ENCODE assay signal across 27 cellular contexts in the genomic region with DNA sequence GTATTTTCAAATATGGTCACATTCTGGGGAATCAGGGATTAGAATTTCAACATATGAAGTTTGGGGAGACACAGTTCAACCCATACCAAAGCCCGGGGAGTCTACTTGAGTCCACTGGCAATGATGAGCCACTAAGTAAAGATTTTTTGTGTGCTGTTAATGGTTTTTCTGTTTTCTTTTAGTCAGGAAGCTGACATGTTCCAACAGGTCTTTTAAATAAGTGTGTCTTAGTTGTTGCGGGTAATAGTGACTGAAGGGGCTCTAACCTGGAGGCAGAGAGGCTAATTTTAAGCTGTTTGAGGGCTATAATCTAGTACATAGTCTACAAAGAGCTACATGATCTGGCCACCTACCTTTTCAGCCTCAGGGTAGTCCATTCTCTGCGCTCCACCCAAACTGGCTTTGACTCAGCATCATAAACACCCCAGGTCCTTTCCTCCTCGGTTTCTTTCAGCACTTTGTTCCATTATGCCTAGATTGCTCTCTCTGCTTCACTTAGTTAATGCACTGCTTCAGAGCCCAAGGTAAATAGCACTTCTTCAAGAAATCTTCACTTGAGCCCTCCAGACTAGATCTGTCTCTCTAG. TPM values are rescaled to one million over a fixed set of nuclear protein-coding genes. Genes with fewer than 3 reads are reported as not detected.
A peak's percentile ranks its signal among the peaks of the same experiment; 100 is the strongest.
DNase-seq lines count a peak whose midpoint lies in the region; ATAC-seq, FAIRE-seq and TF ChIP-seq lines count a peak whose summit lies in the region.
"Had no signal": no experiment of that assay in that cellular context is flagged by ENCODE, and none has a peak within 500 bp of the region (broad histone marks: within the 10 kb centered on the region; RNA-seq: fewer than 3 reads in every experiment).

No MANE protein-coding gene starts in this region.

- no peak for TF ChIP-seq RAD21 in H1 (IDR thresholded peaks at IDR 0.05 in 1 of 2, conservative IDR thresholded peaks at IDR 0.05 in 1 of 2; ENCODE audit: low read depth in 2 of 2, low read length in 2 of 2)

- no peak overlapping the region for H2BK15ac ChIP-seq in H1 (ENCODE audit: low read length)

- CTCF ChIA-PET in H1 (lab: Charles Lee; ENCODE audit: partially characterized antibody) = no interaction called here

- H3K27me3 ChIP-seq in H1 (replicated peaks in 1 of 4; ENCODE audit: control insufficient read depth in 3 of 4, extremely low read depth in 1 of 4, insufficient read depth in 3 of 4, low read length in 3 of 4) = no peaks in the 10 kb centered on the region
- H3K27me3 ChIP-seq: MG63 had no signal

- no peaks in the 10 kb centered on the region for H3K79me1 ChIP-seq in H1 (ENCODE audit: low read depth, low read length)

- H3K18ac ChIP-seq in H1 (ENCODE audit: extremely low read depth, low read length) = no peak overlapping the region

- no peak overlapping the region for H3K4ac ChIP-seq in H1 (replicated peaks; ENCODE audit: insufficient read length, low read depth, low read length)

- 92% methylated on average over 4 of the region's 4 CpGs; no CpG with 5 or more reads in 1 of the 2 experiments for WGBS in H1 (ENCODE audit: extremely low coverage in 1 of 2, insufficient coverage in 1 of 2, insufficient read length in 1 of 2, insufficient replicate concordance in 2 of 2, low coverage in 1 of 2, low lambda C conversion rate in 2 of 2, missing lambda C conversion rate in 1 of 2), 2 experiments

- no peaks in the 10 kb centered on the region for H3K9me3 ChIP-seq in H1 (ENCODE audit: insufficient read depth in 2 of 2, low read depth in 1 of 2, low read length in 1 of 2)
- no peaks in the 10 kb centered on the region for H3K9me3 ChIP-seq in mucosa of descending colon
- H3K9me3 ChIP-seq: Caco-2, MG63 had no signal

- no peak overlapping the region for H3K27ac ChIP-seq in H1 (ENCODE audit: low read depth, low read length)
- H3K27ac ChIP-seq: 22Rv1, C4-2B, PC-9 had no signal

- H3K36me3 ChIP-seq in H1 (ENCODE audit: control insufficient read depth in 2 of 4, insufficient read depth in 4 of 4, low read length in 3 of 4) = no peaks in the 10 kb centered on the region
- H3K36me3 ChIP-seq in mucosa of descending colon (ENCODE audit: low read depth) = no peaks in the 10 kb centered on the region
- H3K36me3 ChIP-seq: MG63 had no signal

- no peak for TF ChIP-seq EP300 in H1 (IDR thresholded peaks at IDR 0.05; ENCODE audit: borderline replicate concordance in 1 of 2, low read depth in 2 of 2, low read length in 2 of 2)

- DNase-seq in NCI-H1105 treated with DMSO at 0.1 percent for 48 hours (lab: John Stamatoyannopoulos, UW) (peak; percentile 10), NCI-H1105 (lab: John Stamatoyannopoulos, UW) (no peak), NCI-H69 (lab: John Stamatoyannopoulos, UW) (peak; percentile 91), H1 (ENCODE audit: low read depth in 1 of 2, low spot score in 2 of 2) (no peak), mucosa of descending colon (no peak), H54 (ENCODE audit: insufficient read length, low spot score) (no peak), NOMO-1 treated with dmso at 0.1 percent for 144 hours (lab: John Stamatoyannopoulos, UW; ENCODE audit: unreplicated experiment) (no peak)
- DNase-seq: Caco-2; CD8-positive, alpha-beta T cell; DND-41; H7; KBM-7; MG63; NCI-H1694 treated with DMSO at 0.1 percent for 48 hours; NCI-H2081; NCI-H2171 treated with DMSO at 0.1 percent for 48 hours; NCI-H345; NCI-H510A treated with DMSO at 0.1 percent for 48 hours; NCI-H82; NK-92 treated with Interleukin-12 subunit alpha and Interleukin-12 subunit beta, amount 100 ng/mL, for 24 hours; PC-9; SHP77 treated with DMSO at 0.1 percent for 48 hours had no signal

- no peaks in the 10 kb centered on the region for H3K23me2 ChIP-seq in H1 (ENCODE audit: low read depth, low read length)

- H3K4me3 ChIP-seq in H1 (ENCODE audit: extremely low read depth in 1 of 4, insufficient read depth in 2 of 4, low read depth in 3 of 4, low read length in 4 of 4) (no peak overlapping the region), mucosa of descending colon (no peak overlapping the region)
- H3K4me3 ChIP-seq: MG63, PC-9 had no signal

- peak overlapping the region; percentile 72; the same call in 1 of the 2 replicates for H2AFZ ChIP-seq in H1 (ENCODE audit: low read length)
- H2AFZ ChIP-seq: PC-9 had no signal

- TF ChIP-seq POLR2A in H1 (IDR thresholded peaks at IDR 0.05; ENCODE audit: control extremely low read depth in 1 of 2, low read depth in 2 of 2, low read length in 2 of 2) = no peak
- TF ChIP-seq POLR2A in H54 (IDR thresholded peaks at IDR 0.05; ENCODE audit: low read depth, low read length) = no peak

- POLR2A ChIA-PET in H1 (lab: Charles Lee; ENCODE audit: partially characterized antibody) = interaction anchor here (1.6 kb wide), 1 partner anchor 18 kb away, joined by 5 read pairs; the partner anchor contains the start of gene UBE2E3

- no peak overlapping the region for H3K14ac ChIP-seq in H1 (ENCODE audit: insufficient read length)

- no peak overlapping the region for H4K8ac ChIP-seq in H1 (ENCODE audit: extremely low read depth, insufficient read depth, low read length)

- ATAC-seq in mucosa of descending colon (peak; percentile 51), GM21360 (IDR thresholded peaks at IDR 0.05; ENCODE audit: unreplicated experiment) (no peak)
- ATAC-seq: CD8-positive, alpha-beta T cell had no signal

- H4K91ac ChIP-seq in H1 (replicated peaks; ENCODE audit: insufficient read length, low read length) = no peak overlapping the region

- no peak overlapping the region for H2BK20ac ChIP-seq in H1 (ENCODE audit: low read length)

- H2BK120ac ChIP-seq in H1 (replicated peaks; ENCODE audit: low read depth, low read length) = no peak overlapping the region

- H3K9ac ChIP-seq in H1 (replicated peaks in 1 of 4; ENCODE audit: extremely low read depth in 1 of 4, low read depth in 3 of 4, low read length in 3 of 4) = no peak overlapping the region

- no peak overlapping the region for H3K23ac ChIP-seq in H1 (ENCODE audit: insufficient read length)

- H3K79me2 ChIP-seq in H1 (ENCODE audit: control insufficient read depth in 1 of 2, insufficient read depth in 2 of 2, low read length in 2 of 2) = no peaks in the 10 kb centered on the region

- H3K56ac ChIP-seq in H1 (replicated peaks; ENCODE audit: insufficient read length, low read depth, low read length) = no peak overlapping the region

- H3K4me2 ChIP-seq in H1 (ENCODE audit: insufficient read depth in 1 of 2, low read depth in 2 of 2, low read length in 2 of 2) = no peak overlapping the region
- H3K4me2 ChIP-seq: PC-9 had no signal

- no peaks in the 10 kb centered on the region for H4K20me1 ChIP-seq in H1 (replicated peaks in 1 of 2; ENCODE audit: control insufficient read depth in 1 of 2, insufficient read depth in 2 of 2, low read length in 2 of 2)

- FAIRE-seq in H1 (lab: Jason Lieb, UNC) = no peak
- no peak for FAIRE-seq in H54 (lab: Jason Lieb, UNC)
- FAIRE-seq: GM18507, HTR-8/SVneo had no signal

- H4K5ac ChIP-seq in H1 (ENCODE audit: insufficient read length, low read depth, low read length) = no peak overlapping the region

- H2BK5ac ChIP-seq in H1 (ENCODE audit: low read depth, low read length) = no peak overlapping the region

- H2BK12ac ChIP-seq in H1 (ENCODE audit: low read depth, low read length) = no peak overlapping the region

- H2AK5ac ChIP-seq in H1 (ENCODE audit: low read depth, low read length) = no peak overlapping the region

- H3K4me1 ChIP-seq in H1 (replicated peaks in 1 of 4; ENCODE audit: control insufficient read depth in 3 of 4, insufficient read depth in 4 of 4, low read length in 3 of 4) (no peaks in the 10 kb centered on the region), mucosa of descending colon (ENCODE audit: low read depth) (no peaks in the 10 kb centered on the region)
- H3K4me1 ChIP-seq: Caco-2 had no signal

- TF ChIP-seq CTCF in H1 (IDR thresholded peaks at IDR 0.05; ENCODE audit: control extremely low read depth in 1 of 3, insufficient read depth in 1 of 3, low read depth in 1 of 3, low read length in 3 of 3) (no peak), mucosa of descending colon (IDR thresholded peaks at IDR 0.05) (no peak)

- intact Hi-C loops in mucosa of descending colon (cut with DNase I, micrococcal nuclease) = no loop called here

TF ChIP-seq in H1, 55 proteins besides CTCF, POLR2A, EP300 and RAD21:
- TF ChIP-seq RNF2 (IDR thresholded peaks at IDR 0.05; ENCODE audit: borderline replicate concordance, low read depth, low read length, missing control alignments, poor library complexity, severe bottlenecking) (no peak), EGR1 (IDR thresholded peaks at IDR 0.05; ENCODE audit: borderline replicate concordance, low read depth, low read length) (no peak), KDM1A (IDR thresholded peaks at IDR 0.05; ENCODE audit: borderline replicate concordance, low read length) (no peak), NANOG (IDR thresholded peaks at IDR 0.05; ENCODE audit: insufficient read depth, low read depth, low read length, poor library complexity, severe bottlenecking) (no peak), BCL11A (IDR thresholded peaks at IDR 0.05; ENCODE audit: low read depth in 2 of 2, low read length in 2 of 2) (no peak), TEAD4 (IDR thresholded peaks at IDR 0.05; ENCODE audit: low read depth, low read length) (no peak), CTBP2 (IDR thresholded peaks at IDR 0.05; ENCODE audit: borderline replicate concordance, insufficient read depth, insufficient read length, low read length) (no peak), FOSL1 (IDR thresholded peaks at IDR 0.05; ENCODE audit: insufficient read depth, low read depth, low read length) (no peak), MAFK (IDR thresholded peaks at IDR 0.05; ENCODE audit: low read depth, low read length) (no peak)

RNA-seq across cellular contexts. Expression of gene UBE2E3, which starts 17.6 kb away (rescaled TPM):
- 96.0 and 106 TPM in 2 replicates for total RNA-seq in H1 (2021; fragmentation: NEBNext Ultra II Directional; extraction: Animal tissue kit (Norgen Biotek cat#: 25700))
- polyA plus RNA-seq in H1 (2011; rRNA removed) = 71.0 and 132 TPM in 2 replicates
- 86.6 TPM for polyA plus RNA-seq in H1 (2011; cell fraction: cytosol; rRNA removed)
- 59.1 TPM for polyA plus RNA-seq in H1 (2011; cell fraction: nucleus; rRNA removed)
- polyA plus RNA-seq in H1 (2012, experiment 1 of 2) = 96.9 to 115 TPM (median 105 TPM) in 4 replicates
- polyA plus RNA-seq in H1 (2012, experiment 2 of 2) = 69.9 TPM
- 73.3 TPM for polyA plus RNA-seq in H1 (2013, experiment 1 of 2)
- polyA plus RNA-seq in H1 (2013, experiment 2 of 2) = 76.2 TPM
- 64.5 and 86.9 TPM in 2 replicates for polyA minus RNA-seq in H1 (2011; rRNA and poly(A)+ RNA removed)
- polyA minus RNA-seq in H1 (2011; cell fraction: cytosol; rRNA and poly(A)+ RNA removed) = 24.4 TPM
- 47.9 TPM for polyA minus RNA-seq in H1 (2011; cell fraction: nucleus; rRNA and poly(A)+ RNA removed)
- 10 to 100 TPM; 48.3 to 63.6 (median 52.8) TPM for total RNA-seq in mucosa of descending colon

Comparison
In these comparisons a context has a peak if more than half of its experiments do, and no peak if none do; other contexts are left out.
1. DNase-seq: peak in NCI-H1105 treated with DMSO at 0.1 percent for 48 hours (single experiment) and NCI-H69 (single experiment); none in NCI-H1105 (single experiment), H1 (0 of 2), mucosa of descending colon (0 of 3), H54 (single experiment) and NOMO-1 treated with dmso at 0.1 percent for 144 hours (single experiment).